9 cellular contexts compared by ENCODE assay signal in the genomic region with DNA sequence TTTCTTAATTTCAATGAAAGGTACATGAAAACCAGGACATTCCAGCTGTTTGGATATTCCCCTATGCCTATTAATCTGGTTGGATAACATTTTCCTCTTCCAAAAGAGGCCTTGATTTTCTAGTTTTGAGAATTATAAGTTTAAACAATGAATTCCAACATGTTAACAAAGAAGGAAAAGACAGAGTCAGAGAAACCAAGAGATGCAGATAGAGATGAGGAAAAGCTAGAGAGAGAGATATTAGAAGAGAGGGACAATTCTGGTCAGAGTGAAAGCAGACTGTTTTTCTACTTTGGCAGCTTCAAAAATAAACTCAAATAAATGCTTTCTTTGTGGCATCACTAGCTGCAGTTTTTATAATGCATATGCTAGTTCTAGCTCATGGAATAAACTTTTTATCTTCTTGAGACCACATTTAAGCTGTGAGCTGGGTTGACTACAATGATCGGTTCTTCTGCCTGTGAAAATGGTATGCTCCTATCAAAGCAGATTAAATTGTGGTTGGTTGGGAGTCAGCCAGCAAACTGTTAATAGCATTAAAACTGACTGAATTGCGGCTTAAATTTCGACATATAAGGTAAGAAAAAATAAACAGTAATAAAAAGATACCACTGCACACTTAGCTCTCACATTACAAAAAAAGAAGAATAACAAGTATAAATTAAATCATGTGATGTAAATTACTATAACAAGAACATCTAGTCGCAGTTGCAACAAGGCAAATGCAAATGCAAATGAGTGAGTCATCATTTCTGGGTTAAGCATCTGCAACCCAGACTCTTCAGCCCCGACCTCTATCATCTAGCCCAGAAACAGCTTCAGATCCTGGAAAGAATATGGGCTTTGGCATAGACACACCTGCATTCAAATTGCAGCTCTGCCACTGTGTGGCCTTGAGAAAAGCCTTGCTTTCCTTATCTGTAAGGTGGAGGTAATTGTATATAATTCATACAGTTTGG. TPM values are rescaled to one million over a fixed set of nuclear protein-coding genes. Genes with fewer than 3 reads are reported as not detected.
DNase-seq lines count a peak whose midpoint lies in the region; ATAC-seq and TF ChIP-seq lines count a peak whose summit lies in the region.
"Had no signal": no experiment of that assay in that cellular context is flagged by ENCODE, and none has a peak within 500 bp of the region (broad histone marks: within the 10 kb centered on the region; RNA-seq: fewer than 3 reads in every experiment).

No MANE protein-coding gene starts in this region.

- no peaks in the 10 kb centered on the region for H3K27me3 ChIP-seq in foreskin keratinocyte

- CTCF ChIA-PET in RWPE1 (lab: Yijun Ruan, JAX): interaction anchor here (0.5 to 3.3 kb wide), 8 partner anchors 36 to 222 kb away, joined by 3 to 15 read pairs (median 3); no protein-coding TSS in a partner anchor

- H3K27ac Mint-ChIP-seq in stimulated activated naive CD8-positive, alpha-beta T cell treated with anti-CD3 and anti-CD28 coated beads, Interleukin-15, Interleukin-2, amounts not matched to agents 100 ng/mL and 50 ng/mL, for 24 hours: peak overlapping the region; percentile 84

- ATAC-seq in stimulated activated naive CD8-positive, alpha-beta T cell treated with anti-CD3 and anti-CD28 coated beads, Interleukin-15, Interleukin-2, amounts not matched to agents 100 U/mL and 50 U/mL, for 24 hours: no peak
- peak; percentile 28 for ATAC-seq in foreskin keratinocyte
- no peak for ATAC-seq in GM18909 (IDR thresholded peaks at IDR 0.05; ENCODE audit: poor library complexity, unreplicated experiment)

- no peak for DNase-seq in stimulated activated naive CD8-positive, alpha-beta T cell treated with anti-CD3 and anti-CD28 coated beads, Interleukin-15, Interleukin-2, amounts not matched to agents 100 U/mL and 50 U/mL, for 24 hours
- DNase-seq in RWPE1 (ENCODE audit: low spot score): no peak
- DNase-seq in foreskin keratinocyte: no peak
- no peak for DNase-seq in dermis blood vessel endothelial cell
- DNase-seq in T-helper 9 cell: no peak
- DNase-seq in mesenteric fat pad (ENCODE audit: low spot score): no peak
- DNase-seq: activated effector memory CD4-positive, alpha-beta T cell treated with Interleukin-2 at 50 U/mL for 16 hours had no signal

- peak overlapping the region; percentile 76 for H3K4me3 Mint-ChIP-seq in stimulated activated naive CD8-positive, alpha-beta T cell treated with anti-CD3 and anti-CD28 coated beads, Interleukin-15, Interleukin-2, amounts not matched to agents 100 ng/mL and 50 ng/mL, for 24 hours

- H3K27me3 Mint-ChIP-seq in stimulated activated naive CD8-positive, alpha-beta T cell treated with anti-CD3 and anti-CD28 coated beads, Interleukin-15, Interleukin-2, amounts not matched to agents 100 ng/mL and 50 ng/mL, for 24 hours: no peaks in the 10 kb centered on the region

- TF ChIP-seq CTCF in RWPE1 (conservative IDR thresholded peaks at IDR 0.05; ENCODE audit: low read depth) (peak; percentile 19; the same call in 1 of the 2 replicates), foreskin keratinocyte (conservative IDR thresholded peaks at IDR 0.05) (no peak)

- POLR2A ChIA-PET in RWPE1 (lab: Yijun Ruan, JAX; ENCODE audit: low non-redundant PET): no interaction called here

- peaks cover 16% of the 10 kb centered on the region for H3K4me1 Mint-ChIP-seq in stimulated activated naive CD8-positive, alpha-beta T cell treated with anti-CD3 and anti-CD28 coated beads, Interleukin-15, Interleukin-2, amounts not matched to agents 100 ng/mL and 50 ng/mL, for 24 hours (ENCODE audit: low read depth)

- H3K27ac ChIP-seq in RWPE1 (no peak overlapping the region), foreskin keratinocyte (no peak overlapping the region)

- no peaks in the 10 kb centered on the region for H3K36me3 Mint-ChIP-seq in stimulated activated naive CD8-positive, alpha-beta T cell treated with anti-CD3 and anti-CD28 coated beads, Interleukin-15, Interleukin-2, amounts not matched to agents 100 ng/mL and 50 ng/mL, for 24 hours (ENCODE audit: low read depth)

- H3K9me3 Mint-ChIP-seq in stimulated activated naive CD8-positive, alpha-beta T cell treated with anti-CD3 and anti-CD28 coated beads, Interleukin-15, Interleukin-2, amounts not matched to agents 100 ng/mL and 50 ng/mL, for 24 hours: no peaks in the 10 kb centered on the region

- H3K4me1 ChIP-seq in foreskin keratinocyte: peaks cover 4% of the 10 kb centered on the region

RNA-seq across cellular contexts. Expression of a gene that starts 19.7 kb away (rescaled TPM):
- total RNA-seq in foreskin keratinocyte: 69.9 and 79.5 TPM in 2 replicates
- polyA plus RNA-seq in foreskin keratinocyte: 78.1 and 85.9 TPM in 2 replicates
- total RNA-seq in dermis blood vessel endothelial cell: 87.1 and 102 TPM in 2 replicates
- total RNA-seq in mesenteric fat pad: 47.9 TPM
